Comparison of ENCODE assay signal across 12 cellular contexts in the genomic region with DNA sequence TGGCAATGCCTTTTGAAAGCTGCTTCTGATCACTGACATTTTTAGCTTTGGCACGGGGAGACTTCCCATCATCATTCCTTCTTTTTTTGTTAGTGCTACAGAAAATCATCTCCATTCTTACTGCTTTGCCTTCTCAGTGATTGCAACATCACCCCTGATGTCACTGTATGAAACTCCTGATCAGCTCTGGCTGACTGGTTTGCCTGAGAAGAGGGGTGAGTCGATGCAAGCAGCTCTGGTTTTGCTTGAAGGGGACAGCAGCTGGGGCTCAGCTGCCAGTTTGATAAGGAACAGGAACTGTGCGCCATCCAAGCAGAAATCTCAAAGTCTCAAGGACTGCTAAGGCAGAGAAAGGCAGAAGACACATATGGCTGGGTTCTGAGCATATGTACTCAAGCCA.
DNase-seq lines count a peak whose midpoint lies in the region; ATAC-seq, FAIRE-seq and TF ChIP-seq lines count a peak whose summit lies in the region.
"Had no signal": no experiment of that assay in that cellular context is flagged by ENCODE, and none has a peak within 500 bp of the region (broad histone marks: within the 10 kb centered on the region; RNA-seq: fewer than 3 reads in every experiment).

No MANE protein-coding gene starts in this region.

- H4K20me1 ChIP-seq in GM12878 (ENCODE audit: control insufficient read depth, insufficient read depth), result no peaks in the 10 kb centered on the region

- peak; percentile 66 for DNase-seq in Ammon's horn (ENCODE audit: low spot score)
- no peak for DNase-seq in GM12878 (ENCODE audit: low read depth, low spot score)
- no peak for DNase-seq in memory B cell (ENCODE audit: low spot score in 2 of 2)
- no peak for DNase-seq in DMS114 treated with DMSO at 0.1 percent for 48 hours (lab: John Stamatoyannopoulos, UW; ENCODE audit: unreplicated experiment)
- no peak for DNase-seq in NCI-H1436 treated with DMSO at 0.1 percent for 48 hours (lab: John Stamatoyannopoulos, UW)
- no peak for DNase-seq in effector CD4-positive, alpha-beta T cell
- DNase-seq: activated CD4-positive, alpha-beta T cell treated with anti-CD3 and anti-CD28 coated beads for 1 hour; CD8-positive, alpha-beta memory T cell; PC-9 had no signal

- no peaks in the 10 kb centered on the region for H3K79me2 ChIP-seq in GM12878 (ENCODE audit: control insufficient read depth, insufficient read depth, low read length)

- SMC1A ChIA-PET in GM12878 (lab: Charles Lee; ENCODE audit: uncharacterized antibody, unreplicated experiment), result no interaction called here

- TF ChIP-seq CTCF in GM12878 (IDR thresholded peaks at IDR 0.05 in 2 of 3, conservative IDR thresholded peaks at IDR 0.05 in 1 of 3; ENCODE audit: control insufficient read depth in 2 of 3, extremely low read depth in 1 of 3, insufficient read depth in 1 of 3, low read depth in 3 of 3, low read length in 3 of 3), result no peak

- H3K27ac Mint-ChIP-seq in memory B cell, result no peak overlapping the region
- H3K27ac Mint-ChIP-seq: CD8-positive, alpha-beta memory T cell had no signal

- no peak overlapping the region for H3K27ac ChIP-seq in GM12878 (ENCODE audit: control insufficient read depth, insufficient read depth)
- H3K27ac ChIP-seq: body of pancreas, PC-9 had no signal

- no peak overlapping the region for H3K4me3 ChIP-seq in GM12878
- H3K4me3 ChIP-seq: body of pancreas, PC-9 had no signal

- no peak overlapping the region for H3K4me2 ChIP-seq in GM12878 (ENCODE audit: control insufficient read depth, insufficient read depth)
- H3K4me2 ChIP-seq: PC-9 had no signal

- no peaks in the 10 kb centered on the region; the same call in 2 of the 3 replicates for H3K9me3 ChIP-seq in GM12878 (replicated peaks; ENCODE audit: control insufficient read depth, insufficient read depth, low read length)
- H3K9me3 ChIP-seq: body of pancreas had no signal

- H2AFZ ChIP-seq in GM12878 (ENCODE audit: control insufficient read depth, low read depth, low read length), result no peak overlapping the region; the same call in 1 of the 2 replicates
- H2AFZ ChIP-seq: PC-9 had no signal

- H3K36me3 Mint-ChIP-seq in memory B cell, result no peaks in the 10 kb centered on the region
- H3K36me3 Mint-ChIP-seq: CD8-positive, alpha-beta memory T cell had no signal

- no peak for TF ChIP-seq POLR2A in GM12878 (IDR thresholded peaks at IDR 0.05; ENCODE audit: low read depth, low read length)

- POLR2A ChIA-PET in GM12878 (lab: Charles Lee), result no interaction called here

- no peak overlapping the region for H3K4me3 Mint-ChIP-seq in memory B cell
- H3K4me3 Mint-ChIP-seq: CD8-positive, alpha-beta memory T cell had no signal

- no peak for TF ChIP-seq RAD21 in GM12878 (IDR thresholded peaks at IDR 0.05; ENCODE audit: insufficient read depth, low read depth, low read length)

- no peak overlapping the region for H3K9ac ChIP-seq in GM12878 (ENCODE audit: control insufficient read depth, insufficient read depth, low read length)

- intact Hi-C loops in GM12878 (cut with micrococcal nuclease; ENCODE audit: unreplicated experiment), result no loop called here

- no peak for TF ChIP-seq EP300 in GM12878 (IDR thresholded peaks at IDR 0.05; ENCODE audit: borderline replicate concordance in 1 of 2, control insufficient read depth in 1 of 2, low read depth in 2 of 2, low read length in 2 of 2)

- no peaks in the 10 kb centered on the region for H3K36me3 ChIP-seq in GM12878 (ENCODE audit: control insufficient read depth in 2 of 2, insufficient read depth in 2 of 2, low read length in 1 of 2)

- H3K4me1 ChIP-seq in GM12878 (ENCODE audit: control insufficient read depth, insufficient read depth, low read length), result no peaks in the 10 kb centered on the region; the same call in 1 of the 2 replicates
- H3K4me1 ChIP-seq: body of pancreas had no signal

- no peaks in the 10 kb centered on the region for H3K27me3 ChIP-seq in GM12878 (replicated peaks in 1 of 2; ENCODE audit: control insufficient read depth in 2 of 2, insufficient read depth in 2 of 2, low read length in 1 of 2)
- H3K27me3 ChIP-seq: body of pancreas had no signal

- H3K27me3 Mint-ChIP-seq in memory B cell, result no peaks in the 10 kb centered on the region

- H3K4me1 Mint-ChIP-seq in memory B cell, result peaks cover 2% of the 10 kb centered on the region
- H3K4me1 Mint-ChIP-seq: CD8-positive, alpha-beta memory T cell had no signal

- RAD21 ChIA-PET in GM12878 (lab: Charles Lee; ENCODE audit: unreplicated experiment), result no interaction called here

- in situ Hi-C loops in GM12878 (cut with MboI), result no loop called here

- FAIRE-seq in GM12878 (lab: Jason Lieb, UNC), result no peak

- ATAC-seq in HG03103 (IDR thresholded peaks at IDR 0.05; ENCODE audit: low read depth, unreplicated experiment) (peak; percentile 58), GM12878 (no peak), memory B cell (ENCODE audit: low read depth) (peak; percentile 51), GM19467 (IDR thresholded peaks at IDR 0.05; ENCODE audit: unreplicated experiment) (no peak)
- ATAC-seq: body of pancreas had no signal

- CTCF ChIA-PET in GM12878 (lab: Yijun Ruan, JAX), result no interaction called here

- no peaks in the 10 kb centered on the region for H3K9me3 Mint-ChIP-seq in memory B cell

- BruUV-seq in GM12878 (replicated peaks; lab: Mats Ljungman, UMichigan), result no TSS peak

- 0% methylated on average over 3 of the region's 3 CpGs for WGBS in GM12878 (ENCODE audit: insufficient coverage, insufficient replicate concordance, low lambda C conversion rate, missing lambda C conversion rate)

TF ChIP-seq in GM12878, 131 proteins besides CTCF, POLR2A, EP300 and RAD21 (continues in another document):
- TF ChIP-seq CEBPZ (IDR thresholded peaks at IDR 0.05; ENCODE audit: low read depth, low read length) (no peak), ZNF384 (IDR thresholded peaks at IDR 0.05; ENCODE audit: borderline replicate concordance, low read depth, low read length) (no peak), SPI1 (IDR thresholded peaks at IDR 0.05; ENCODE audit: borderline replicate concordance, insufficient read depth, low read depth, low read length) (0 out of 2 replicates have a peak, but pooled peaks have one; percentile 13), STAT1 (conservative IDR thresholded peaks at IDR 0.05) (no peak), PAX5 (IDR thresholded peaks at IDR 0.05; ENCODE audit: borderline replicate concordance, low read depth, low read length) (no peak), PBX3 (IDR thresholded peaks at IDR 0.05; ENCODE audit: insufficient replicate concordance, low read depth, low read length) (no peak)
- TF ChIP-seq, protein P1, sequence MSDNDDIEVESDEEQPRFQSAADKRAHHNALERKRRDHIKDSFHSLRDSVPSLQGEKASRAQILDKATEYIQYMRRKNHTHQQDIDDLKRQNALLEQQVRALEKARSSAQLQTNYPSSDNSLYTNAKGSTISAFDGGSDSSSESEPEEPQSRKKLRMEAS (IDR thresholded peaks at IDR 0.05; ENCODE audit: low read depth, low read length), result no peak
- TF ChIP-seq, protein P2, sequence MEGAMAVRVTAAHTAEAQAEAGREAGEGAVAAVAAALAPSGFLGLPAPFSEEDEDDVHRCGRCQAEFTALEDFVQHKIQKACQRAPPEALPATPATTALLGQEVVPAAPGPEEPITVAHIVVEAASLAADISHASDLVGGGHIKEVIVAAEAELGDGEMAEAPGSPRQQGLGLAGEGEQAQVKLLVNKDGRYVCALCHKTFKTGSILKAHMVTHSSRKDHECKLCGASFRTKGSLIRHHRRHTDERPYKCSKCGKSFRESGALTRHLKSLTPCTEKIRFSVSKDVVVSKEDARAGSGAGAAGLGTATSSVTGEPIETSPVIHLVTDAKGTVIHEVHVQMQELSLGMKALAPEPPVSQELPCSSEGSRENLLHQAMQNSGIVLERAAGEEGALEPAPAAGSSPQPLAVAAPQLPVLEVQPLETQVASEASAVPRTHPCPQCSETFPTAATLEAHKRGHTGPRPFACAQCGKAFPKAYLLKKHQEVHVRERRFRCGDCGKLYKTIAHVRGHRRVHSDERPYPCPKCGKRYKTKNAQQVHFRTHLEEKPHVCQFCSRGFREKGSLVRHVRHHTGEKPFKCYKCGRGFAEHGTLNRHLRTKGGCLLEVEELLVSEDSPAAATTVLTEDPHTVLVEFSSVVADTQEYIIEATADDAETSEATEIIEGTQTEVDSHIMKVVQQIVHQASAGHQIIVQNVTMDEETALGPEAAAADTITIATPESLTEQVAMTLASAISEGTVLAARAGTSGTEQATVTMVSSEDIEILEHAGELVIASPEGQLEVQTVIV (IDR thresholded peaks at IDR 0.05; ENCODE audit: borderline replicate concordance, partially characterized antibody), result no peak

Comparison
In these comparisons a context has a peak if more than half of its experiments do, and no peak if none do; other contexts are left out.
1. ATAC-seq: peak in HG03103 (single experiment) and memory B cell (single experiment); none in GM12878 (single experiment) and GM19467 (single experiment).